ENCODE assay signal across 1 cellular context in the genomic region with DNA sequence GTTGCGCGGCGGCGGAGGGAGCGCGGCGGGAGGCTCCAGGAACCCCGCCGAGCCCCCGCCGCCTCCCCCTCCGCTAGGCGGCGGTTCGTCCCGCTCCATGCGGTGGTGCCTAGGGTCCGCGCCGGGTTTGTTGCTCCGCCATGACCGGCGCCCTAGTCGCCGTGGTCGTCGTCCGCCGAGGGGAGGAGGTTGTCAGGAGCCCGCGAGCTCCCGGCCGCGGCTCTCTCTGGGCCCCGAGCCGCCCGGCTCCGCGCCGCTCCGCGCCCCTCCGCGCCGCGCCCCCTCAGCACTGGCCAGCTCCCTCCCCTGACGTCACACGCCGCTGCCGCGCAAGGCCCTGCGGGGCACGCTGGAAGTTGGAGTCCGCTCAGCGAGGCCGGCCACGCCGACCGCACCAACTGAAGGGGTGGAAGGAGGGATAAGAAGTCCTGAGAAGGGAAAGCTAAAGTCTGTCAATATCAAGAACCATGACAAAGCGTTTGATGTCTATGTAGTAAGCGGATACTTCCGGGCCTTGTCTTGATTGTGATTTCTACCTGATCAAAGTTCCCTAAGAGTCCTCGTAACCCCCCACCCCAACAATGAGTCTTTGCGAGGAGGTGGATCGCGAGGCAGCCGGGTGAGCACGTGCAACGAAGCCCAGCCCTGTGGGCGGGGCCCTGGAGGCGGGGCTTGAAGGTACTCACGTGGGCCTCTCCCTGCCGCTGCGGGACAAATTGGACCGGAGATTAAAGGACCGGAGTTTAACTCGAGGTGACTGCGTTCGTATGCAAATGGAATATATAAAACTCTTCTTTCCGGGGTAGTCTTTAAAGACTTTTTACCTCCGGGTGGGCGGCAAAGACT.
TF ChIP-seq lines count a peak whose summit lies in the region.

A gene (minus strand): TSS at position 291 of the 846 bp plus-strand sequence.

TF ChIP-seq in HepG2, 621 proteins besides CTCF, POLR2A, EP300 and RAD21 (continued from another document and continues in another):
- TF ChIP-seq, protein P1, sequence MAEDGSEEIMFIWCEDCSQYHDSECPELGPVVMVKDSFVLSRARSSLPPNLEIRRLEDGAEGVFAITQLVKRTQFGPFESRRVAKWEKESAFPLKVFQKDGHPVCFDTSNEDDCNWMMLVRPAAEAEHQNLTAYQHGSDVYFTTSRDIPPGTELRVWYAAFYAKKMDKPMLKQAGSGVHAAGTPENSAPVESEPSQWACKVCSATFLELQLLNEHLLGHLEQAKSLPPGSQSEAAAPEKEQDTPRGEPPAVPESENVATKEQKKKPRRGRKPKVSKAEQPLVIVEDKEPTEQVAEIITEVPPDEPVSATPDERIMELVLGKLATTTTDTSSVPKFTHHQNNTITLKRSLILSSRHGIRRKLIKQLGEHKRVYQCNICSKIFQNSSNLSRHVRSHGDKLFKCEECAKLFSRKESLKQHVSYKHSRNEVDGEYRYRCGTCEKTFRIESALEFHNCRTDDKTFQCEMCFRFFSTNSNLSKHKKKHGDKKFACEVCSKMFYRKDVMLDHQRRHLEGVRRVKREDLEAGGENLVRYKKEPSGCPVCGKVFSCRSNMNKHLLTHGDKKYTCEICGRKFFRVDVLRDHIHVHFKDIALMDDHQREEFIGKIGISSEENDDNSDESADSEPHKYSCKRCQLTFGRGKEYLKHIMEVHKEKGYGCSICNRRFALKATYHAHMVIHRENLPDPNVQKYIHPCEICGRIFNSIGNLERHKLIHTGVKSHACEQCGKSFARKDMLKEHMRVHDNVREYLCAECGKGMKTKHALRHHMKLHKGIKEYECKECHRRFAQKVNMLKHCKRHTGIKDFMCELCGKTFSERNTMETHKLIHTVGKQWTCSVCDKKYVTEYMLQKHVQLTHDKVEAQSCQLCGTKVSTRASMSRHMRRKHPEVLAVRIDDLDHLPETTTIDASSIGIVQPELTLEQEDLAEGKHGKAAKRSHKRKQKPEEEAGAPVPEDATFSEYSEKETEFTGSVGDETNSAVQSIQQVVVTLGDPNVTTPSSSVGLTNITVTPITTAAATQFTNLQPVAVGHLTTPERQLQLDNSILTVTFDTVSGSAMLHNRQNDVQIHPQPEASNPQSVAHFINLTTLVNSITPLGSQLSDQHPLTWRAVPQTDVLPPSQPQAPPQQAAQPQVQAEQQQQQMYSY (CRISPR knock-in tag; IDR thresholded peaks at IDR 0.05) = peak; percentile 72
- TF ChIP-seq NFKBIZ (CRISPR knock-in tag; IDR thresholded peaks at IDR 0.05) (no peak), JUN (CRISPR knock-in tag; IDR thresholded peaks at IDR 0.05) (peak; percentile 18; the same call in 1 of the 2 replicates), HNRNPK (IDR thresholded peaks at IDR 0.05; ENCODE audit: low read depth, low read length, poor library complexity, severe bottlenecking) (peak; percentile 10), NFRKB (IDR thresholded peaks at IDR 0.05) (no peak), ZNF251 (CRISPR knock-in tag; IDR thresholded peaks at IDR 0.05) (no peak), NRL (CRISPR knock-in tag; IDR thresholded peaks at IDR 0.05; ENCODE audit: borderline replicate concordance) (no peak; the same call in none of the 2 replicates), MEIS1 (CRISPR knock-in tag; IDR thresholded peaks at IDR 0.05; ENCODE audit: borderline replicate concordance) (0 out of 2 replicates have a peak, but pooled peaks have one; percentile 48), RBM39 (IDR thresholded peaks at IDR 0.05; ENCODE audit: low read depth, low read length, poor library complexity, severe bottlenecking) (peak; percentile 84), ZNF678 (CRISPR knock-in tag; IDR thresholded peaks at IDR 0.05) (no peak), ZNF773 (CRISPR knock-in tag; IDR thresholded peaks at IDR 0.05; ENCODE audit: borderline replicate concordance) (peak; percentile 37; the same call in 1 of the 2 replicates), FOXC1 (CRISPR knock-in tag; IDR thresholded peaks at IDR 0.05; ENCODE audit: borderline replicate concordance) (no peak)
- TF ChIP-seq, protein P2, sequence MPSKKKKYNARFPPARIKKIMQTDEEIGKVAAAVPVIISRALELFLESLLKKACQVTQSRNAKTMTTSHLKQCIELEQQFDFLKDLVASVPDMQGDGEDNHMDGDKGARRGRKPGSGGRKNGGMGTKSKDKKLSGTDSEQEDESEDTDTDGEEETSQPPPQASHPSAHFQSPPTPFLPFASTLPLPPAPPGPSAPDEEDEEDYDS (CRISPR knock-in tag; IDR thresholded peaks at IDR 0.05) = peak; percentile 45
- TF ChIP-seq, protein P3, sequence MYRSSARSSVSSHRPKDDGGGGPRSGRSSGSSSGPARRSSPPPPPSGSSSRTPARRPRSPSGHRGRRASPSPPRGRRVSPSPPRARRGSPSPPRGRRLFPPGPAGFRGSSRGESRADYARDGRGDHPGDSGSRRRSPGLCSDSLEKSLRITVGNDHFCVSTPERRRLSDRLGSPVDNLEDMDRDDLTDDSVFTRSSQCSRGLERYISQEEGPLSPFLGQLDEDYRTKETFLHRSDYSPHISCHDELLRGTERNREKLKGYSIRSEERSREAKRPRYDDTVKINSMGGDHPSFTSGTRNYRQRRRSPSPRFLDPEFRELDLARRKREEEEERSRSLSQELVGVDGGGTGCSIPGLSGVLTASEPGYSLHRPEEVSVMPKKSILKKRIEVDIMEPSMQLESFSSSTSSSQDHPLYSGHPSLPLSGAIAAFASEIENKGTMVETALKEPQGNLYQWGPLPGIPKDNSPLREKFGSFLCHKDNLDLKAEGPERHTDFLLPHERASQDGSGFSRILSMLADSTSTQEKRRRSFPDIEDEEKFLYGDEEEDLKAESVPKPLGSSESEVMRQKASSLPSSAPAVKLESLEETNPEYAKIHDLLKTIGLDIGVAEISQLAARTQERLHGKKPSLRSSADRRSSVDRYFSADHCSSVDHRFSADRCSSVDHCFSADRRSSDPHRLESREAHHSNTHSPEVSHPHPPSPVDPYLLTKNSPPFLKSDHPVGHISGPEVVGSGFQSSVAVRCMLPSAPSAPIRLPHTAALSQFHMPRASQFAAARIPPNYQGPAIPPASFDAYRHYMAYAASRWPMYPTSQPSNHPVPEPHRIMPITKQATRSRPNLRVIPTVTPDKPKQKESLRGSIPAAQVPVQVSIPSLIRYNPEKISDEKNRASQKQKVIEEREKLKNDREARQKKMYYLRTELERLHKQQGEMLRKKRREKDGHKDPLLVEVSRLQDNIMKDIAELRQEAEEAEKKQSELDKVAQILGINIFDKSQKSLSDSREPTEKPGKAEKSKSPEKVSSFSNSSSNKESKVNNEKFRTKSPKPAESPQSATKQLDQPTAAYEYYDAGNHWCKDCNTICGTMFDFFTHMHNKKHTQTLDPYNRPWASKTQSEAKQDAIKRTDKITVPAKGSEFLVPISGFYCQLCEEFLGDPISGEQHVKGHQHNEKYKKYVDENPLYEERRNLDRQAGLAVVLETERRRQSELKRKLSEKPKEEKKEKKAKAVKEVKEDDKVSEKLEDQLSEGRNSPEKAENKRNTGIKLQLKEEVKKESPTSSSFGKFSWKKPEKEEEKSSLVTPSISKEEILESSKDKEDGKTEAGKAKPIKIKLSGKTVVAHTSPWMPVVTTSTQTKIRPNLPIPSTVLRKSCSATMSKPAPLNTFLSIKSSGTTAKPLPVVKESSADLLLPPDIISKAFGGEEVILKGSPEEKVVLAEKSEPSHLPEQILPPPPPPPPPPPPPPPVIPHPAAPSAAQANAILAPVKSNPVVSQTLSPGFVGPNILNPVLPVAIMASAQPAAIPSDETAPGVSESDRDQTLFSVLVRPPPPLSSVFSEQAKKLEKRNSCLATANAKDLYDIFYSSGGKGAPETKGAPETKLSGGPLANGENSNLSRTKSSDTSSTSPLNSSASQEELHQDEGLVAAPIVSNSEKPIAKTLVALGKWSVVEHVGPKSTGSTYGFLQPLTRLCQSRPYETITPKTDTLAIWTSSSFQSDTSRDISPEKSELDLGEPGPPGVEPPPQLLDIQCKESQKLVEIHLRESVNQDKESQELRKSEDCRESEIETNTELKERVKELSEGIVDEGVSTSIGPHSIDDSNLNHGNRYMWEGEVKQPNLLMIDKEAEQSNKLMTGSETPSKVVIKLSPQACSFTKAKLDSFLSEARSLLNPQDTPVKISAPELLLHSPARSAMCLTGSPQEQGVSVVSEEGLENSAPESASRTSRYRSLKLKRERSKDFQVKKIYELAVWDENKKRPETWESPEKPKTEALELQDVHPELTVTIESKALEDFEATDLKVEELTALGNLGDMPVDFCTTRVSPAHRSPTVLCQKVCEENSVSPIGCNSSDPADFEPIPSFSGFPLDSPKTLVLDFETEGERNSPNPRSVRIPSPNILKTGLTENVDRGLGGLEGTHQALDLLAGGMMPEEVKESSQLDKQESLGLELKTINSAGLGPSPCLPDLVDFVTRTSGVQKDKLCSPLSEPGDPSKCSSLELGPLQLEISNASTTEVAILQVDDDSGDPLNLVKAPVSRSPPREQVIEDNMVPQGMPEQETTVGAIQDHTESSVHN (CRISPR knock-in tag; IDR thresholded peaks at IDR 0.05) = no peak
- TF ChIP-seq, protein P4, sequence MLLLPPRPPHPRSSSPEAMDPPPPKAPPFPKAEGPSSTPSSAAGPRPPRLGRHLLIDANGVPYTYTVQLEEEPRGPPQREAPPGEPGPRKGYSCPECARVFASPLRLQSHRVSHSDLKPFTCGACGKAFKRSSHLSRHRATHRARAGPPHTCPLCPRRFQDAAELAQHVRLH (CRISPR knock-in tag; IDR thresholded peaks at IDR 0.05; ENCODE audit: borderline replicate concordance, low read depth) = peak; percentile 88
- TF ChIP-seq, protein P5, sequence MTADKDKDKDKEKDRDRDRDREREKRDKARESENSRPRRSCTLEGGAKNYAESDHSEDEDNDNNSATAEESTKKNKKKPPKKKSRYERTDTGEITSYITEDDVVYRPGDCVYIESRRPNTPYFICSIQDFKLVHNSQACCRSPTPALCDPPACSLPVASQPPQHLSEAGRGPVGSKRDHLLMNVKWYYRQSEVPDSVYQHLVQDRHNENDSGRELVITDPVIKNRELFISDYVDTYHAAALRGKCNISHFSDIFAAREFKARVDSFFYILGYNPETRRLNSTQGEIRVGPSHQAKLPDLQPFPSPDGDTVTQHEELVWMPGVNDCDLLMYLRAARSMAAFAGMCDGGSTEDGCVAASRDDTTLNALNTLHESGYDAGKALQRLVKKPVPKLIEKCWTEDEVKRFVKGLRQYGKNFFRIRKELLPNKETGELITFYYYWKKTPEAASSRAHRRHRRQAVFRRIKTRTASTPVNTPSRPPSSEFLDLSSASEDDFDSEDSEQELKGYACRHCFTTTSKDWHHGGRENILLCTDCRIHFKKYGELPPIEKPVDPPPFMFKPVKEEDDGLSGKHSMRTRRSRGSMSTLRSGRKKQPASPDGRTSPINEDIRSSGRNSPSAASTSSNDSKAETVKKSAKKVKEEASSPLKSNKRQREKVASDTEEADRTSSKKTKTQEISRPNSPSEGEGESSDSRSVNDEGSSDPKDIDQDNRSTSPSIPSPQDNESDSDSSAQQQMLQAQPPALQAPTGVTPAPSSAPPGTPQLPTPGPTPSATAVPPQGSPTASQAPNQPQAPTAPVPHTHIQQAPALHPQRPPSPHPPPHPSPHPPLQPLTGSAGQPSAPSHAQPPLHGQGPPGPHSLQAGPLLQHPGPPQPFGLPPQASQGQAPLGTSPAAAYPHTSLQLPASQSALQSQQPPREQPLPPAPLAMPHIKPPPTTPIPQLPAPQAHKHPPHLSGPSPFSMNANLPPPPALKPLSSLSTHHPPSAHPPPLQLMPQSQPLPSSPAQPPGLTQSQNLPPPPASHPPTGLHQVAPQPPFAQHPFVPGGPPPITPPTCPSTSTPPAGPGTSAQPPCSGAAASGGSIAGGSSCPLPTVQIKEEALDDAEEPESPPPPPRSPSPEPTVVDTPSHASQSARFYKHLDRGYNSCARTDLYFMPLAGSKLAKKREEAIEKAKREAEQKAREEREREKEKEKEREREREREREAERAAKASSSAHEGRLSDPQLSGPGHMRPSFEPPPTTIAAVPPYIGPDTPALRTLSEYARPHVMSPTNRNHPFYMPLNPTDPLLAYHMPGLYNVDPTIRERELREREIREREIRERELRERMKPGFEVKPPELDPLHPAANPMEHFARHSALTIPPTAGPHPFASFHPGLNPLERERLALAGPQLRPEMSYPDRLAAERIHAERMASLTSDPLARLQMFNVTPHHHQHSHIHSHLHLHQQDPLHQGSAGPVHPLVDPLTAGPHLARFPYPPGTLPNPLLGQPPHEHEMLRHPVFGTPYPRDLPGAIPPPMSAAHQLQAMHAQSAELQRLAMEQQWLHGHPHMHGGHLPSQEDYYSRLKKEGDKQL (CRISPR knock-in tag; IDR thresholded peaks at IDR 0.05; ENCODE audit: low read depth) = no peak
- TF ChIP-seq, protein P6, sequence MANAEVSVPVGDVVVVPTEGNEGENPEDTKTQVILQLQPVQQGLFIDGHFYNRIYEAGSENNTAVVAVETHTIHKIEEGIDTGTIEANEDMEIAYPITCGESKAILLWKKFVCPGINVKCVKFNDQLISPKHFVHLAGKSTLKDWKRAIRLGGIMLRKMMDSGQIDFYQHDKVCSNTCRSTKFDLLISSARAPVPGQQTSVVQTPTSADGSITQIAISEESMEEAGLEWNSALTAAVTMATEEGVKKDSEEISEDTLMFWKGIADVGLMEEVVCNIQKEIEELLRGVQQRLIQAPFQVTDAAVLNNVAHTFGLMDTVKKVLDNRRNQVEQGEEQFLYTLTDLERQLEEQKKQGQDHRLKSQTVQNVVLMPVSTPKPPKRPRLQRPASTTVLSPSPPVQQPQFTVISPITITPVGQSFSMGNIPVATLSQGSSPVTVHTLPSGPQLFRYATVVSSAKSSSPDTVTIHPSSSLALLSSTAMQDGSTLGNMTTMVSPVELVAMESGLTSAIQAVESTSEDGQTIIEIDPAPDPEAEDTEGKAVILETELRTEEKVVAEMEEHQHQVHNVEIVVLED (CRISPR knock-in tag; IDR thresholded peaks at IDR 0.05; ENCODE audit: borderline replicate concordance) = peak; percentile 97
